Comparison of ENCODE assay signal across 1 cellular context in the genomic region with DNA sequence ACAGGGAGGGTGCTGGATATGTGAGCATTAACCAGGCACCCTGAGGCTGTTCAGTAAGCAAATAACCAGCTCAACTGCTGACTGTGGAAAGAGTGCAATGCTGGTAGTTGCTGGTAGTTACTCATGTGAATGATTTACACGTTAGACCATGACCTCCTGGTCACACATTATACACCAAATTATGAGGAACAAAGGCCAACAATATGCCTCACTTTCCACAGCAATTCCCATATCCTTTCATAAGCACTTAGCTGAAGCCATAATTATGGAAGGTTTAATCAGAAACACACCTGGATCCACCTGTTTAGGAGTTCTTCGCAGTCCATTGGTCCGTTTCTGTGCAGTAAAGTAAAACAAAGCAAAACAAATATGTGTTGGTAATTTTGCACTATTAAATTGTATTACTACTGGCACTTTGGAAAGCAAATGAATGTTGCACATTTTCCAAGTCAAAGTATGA.
TF ChIP-seq lines count a peak whose summit lies in the region.

No MANE protein-coding gene starts in this region.

TF ChIP-seq in HepG2, 621 proteins besides CTCF, POLR2A, EP300 and RAD21 (continued from another document and continues in another):
- TF ChIP-seq, protein P1, sequence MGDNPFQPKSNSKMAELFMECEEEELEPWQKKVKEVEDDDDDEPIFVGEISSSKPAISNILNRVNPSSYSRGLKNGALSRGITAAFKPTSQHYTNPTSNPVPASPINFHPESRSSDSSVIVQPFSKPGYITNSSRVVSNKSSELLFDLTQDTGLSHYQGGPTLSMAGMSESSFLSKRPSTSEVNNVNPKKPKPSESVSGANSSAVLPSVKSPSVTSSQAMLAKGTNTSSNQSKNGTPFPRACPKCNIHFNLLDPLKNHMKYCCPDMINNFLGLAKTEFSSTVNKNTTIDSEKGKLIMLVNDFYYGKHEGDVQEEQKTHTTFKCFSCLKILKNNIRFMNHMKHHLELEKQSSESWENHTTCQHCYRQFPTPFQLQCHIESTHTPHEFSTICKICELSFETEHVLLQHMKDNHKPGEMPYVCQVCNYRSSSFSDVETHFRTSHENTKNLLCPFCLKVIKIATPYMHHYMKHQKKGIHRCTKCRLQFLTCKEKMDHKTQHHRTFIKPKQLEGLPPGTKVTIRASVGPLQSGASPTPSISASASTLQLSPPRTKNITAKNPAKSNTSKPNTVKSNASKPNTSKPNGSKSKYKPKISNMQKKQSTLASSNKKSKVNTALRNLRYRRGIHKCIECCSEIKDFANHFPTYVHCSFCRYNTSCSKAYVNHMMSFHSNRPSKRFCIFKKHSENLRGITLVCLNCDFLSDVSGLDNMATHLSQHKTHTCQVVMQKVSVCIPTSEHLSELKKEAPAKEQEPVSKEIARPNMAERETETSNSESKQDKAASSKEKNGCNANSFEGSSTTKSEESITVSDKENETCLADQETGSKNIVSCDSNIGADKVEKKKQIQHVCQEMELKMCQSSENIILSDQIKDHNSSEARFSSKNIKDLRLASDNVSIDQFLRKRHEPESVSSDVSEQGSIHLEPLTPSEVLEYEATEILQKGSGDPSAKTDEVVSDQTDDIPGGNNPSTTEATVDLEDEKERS (CRISPR knock-in tag; IDR thresholded peaks at IDR 0.05): 0 out of 2 replicates have a peak, but pooled peaks have one; percentile 52
- TF ChIP-seq ETV6 (CRISPR knock-in tag; conservative IDR thresholded peaks at IDR 0.05) (0 out of 2 replicates have a peak, but pooled peaks have one; percentile 27), YEATS4 (CRISPR knock-in tag; IDR thresholded peaks at IDR 0.05; ENCODE audit: borderline replicate concordance) (no peak; the same call in 1 of the 2 replicates), EHMT2 (IDR thresholded peaks at IDR 0.05; ENCODE audit: borderline replicate concordance, low read depth, low read length) (no peak; the same call in 1 of the 2 replicates), FOSL2 (CRISPR knock-in tag; IDR thresholded peaks at IDR 0.05) (peak; percentile 67), TEAD3 (CRISPR knock-in tag; optimal IDR thresholded peaks at IDR 0.05; ENCODE audit: borderline replicate concordance) (peak; percentile 48), NAIF1 (CRISPR knock-in tag; IDR thresholded peaks at IDR 0.05; ENCODE audit: borderline replicate concordance) (no peak), MIXL1 (CRISPR knock-in tag; IDR thresholded peaks at IDR 0.05) (peak; percentile 85; the same call in 1 of the 2 replicates), ZNF143 (CRISPR knock-in tag; IDR thresholded peaks at IDR 0.05) (no peak), ZNF652 (CRISPR knock-in tag; IDR thresholded peaks at IDR 0.05; ENCODE audit: borderline replicate concordance, low read depth) (peak; percentile 68; the same call in 1 of the 2 replicates), SP5 (CRISPR knock-in tag; IDR thresholded peaks at IDR 0.05; ENCODE audit: borderline replicate concordance, low read depth) (no peak), FOXP1 (IDR thresholded peaks at IDR 0.05) (no peak), FOXP1 (CRISPR knock-in tag; IDR thresholded peaks at IDR 0.05) (peak; percentile 62; the same call in 1 of the 2 replicates), ISL2 (CRISPR knock-in tag; IDR thresholded peaks at IDR 0.05) (peak; percentile 65), POGZ (CRISPR knock-in tag; IDR thresholded peaks at IDR 0.05) (peak; percentile 85), ZBTB7A (CRISPR knock-in tag; IDR thresholded peaks at IDR 0.05) (no peak), ZMYM3 (CRISPR knock-in tag; IDR thresholded peaks at IDR 0.05) (peak; percentile 45; the same call in 1 of the 2 replicates), CREB1 (IDR thresholded peaks at IDR 0.05) (no peak), CREB1 (CRISPR knock-in tag; IDR thresholded peaks at IDR 0.05) (peak; percentile 55; the same call in 1 of the 2 replicates), ZSCAN9 (CRISPR knock-in tag; IDR thresholded peaks at IDR 0.05; ENCODE audit: borderline replicate concordance) (0 out of 2 replicates have a peak, but pooled peaks have one; percentile 19), ELF4 (CRISPR knock-in tag; IDR thresholded peaks at IDR 0.05; ENCODE audit: borderline replicate concordance) (0 out of 2 replicates have a peak, but pooled peaks have one; percentile 28), ZNF878 (CRISPR knock-in tag; IDR thresholded peaks at IDR 0.05) (no peak), SIX4 (CRISPR knock-in tag; IDR thresholded peaks at IDR 0.05) (peak; percentile 35; the same call in 1 of the 2 replicates), STAG1 (CRISPR knock-in tag; IDR thresholded peaks at IDR 0.05) (peak; percentile 26; the same call in 1 of the 2 replicates), GATAD2A (CRISPR knock-in tag; IDR thresholded peaks at IDR 0.05) (peak; percentile 79), KDM4B (CRISPR knock-in tag; IDR thresholded peaks at IDR 0.05) (no peak)
- TF ChIP-seq, protein P2, sequence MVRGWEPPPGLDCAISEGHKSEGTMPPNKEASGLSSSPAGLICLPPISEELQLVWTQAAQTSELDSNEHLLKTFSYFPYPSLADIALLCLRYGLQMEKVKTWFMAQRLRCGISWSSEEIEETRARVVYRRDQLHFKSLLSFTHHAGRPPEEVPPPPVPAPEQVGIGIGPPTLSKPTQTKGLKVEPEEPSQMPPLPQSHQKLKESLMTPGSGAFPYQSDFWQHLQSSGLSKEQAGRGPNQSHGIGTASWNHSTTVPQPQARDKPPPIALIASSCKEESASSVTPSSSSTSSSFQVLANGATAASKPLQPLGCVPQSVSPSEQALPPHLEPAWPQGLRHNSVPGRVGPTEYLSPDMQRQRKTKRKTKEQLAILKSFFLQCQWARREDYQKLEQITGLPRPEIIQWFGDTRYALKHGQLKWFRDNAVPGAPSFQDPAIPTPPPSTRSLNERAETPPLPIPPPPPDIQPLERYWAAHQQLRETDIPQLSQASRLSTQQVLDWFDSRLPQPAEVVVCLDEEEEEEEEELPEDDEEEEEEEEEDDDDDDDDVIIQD (CRISPR knock-in tag; IDR thresholded peaks at IDR 0.05; ENCODE audit: low read depth): peak; percentile 58; the same call in 1 of the 2 replicates
- TF ChIP-seq, protein P3, sequence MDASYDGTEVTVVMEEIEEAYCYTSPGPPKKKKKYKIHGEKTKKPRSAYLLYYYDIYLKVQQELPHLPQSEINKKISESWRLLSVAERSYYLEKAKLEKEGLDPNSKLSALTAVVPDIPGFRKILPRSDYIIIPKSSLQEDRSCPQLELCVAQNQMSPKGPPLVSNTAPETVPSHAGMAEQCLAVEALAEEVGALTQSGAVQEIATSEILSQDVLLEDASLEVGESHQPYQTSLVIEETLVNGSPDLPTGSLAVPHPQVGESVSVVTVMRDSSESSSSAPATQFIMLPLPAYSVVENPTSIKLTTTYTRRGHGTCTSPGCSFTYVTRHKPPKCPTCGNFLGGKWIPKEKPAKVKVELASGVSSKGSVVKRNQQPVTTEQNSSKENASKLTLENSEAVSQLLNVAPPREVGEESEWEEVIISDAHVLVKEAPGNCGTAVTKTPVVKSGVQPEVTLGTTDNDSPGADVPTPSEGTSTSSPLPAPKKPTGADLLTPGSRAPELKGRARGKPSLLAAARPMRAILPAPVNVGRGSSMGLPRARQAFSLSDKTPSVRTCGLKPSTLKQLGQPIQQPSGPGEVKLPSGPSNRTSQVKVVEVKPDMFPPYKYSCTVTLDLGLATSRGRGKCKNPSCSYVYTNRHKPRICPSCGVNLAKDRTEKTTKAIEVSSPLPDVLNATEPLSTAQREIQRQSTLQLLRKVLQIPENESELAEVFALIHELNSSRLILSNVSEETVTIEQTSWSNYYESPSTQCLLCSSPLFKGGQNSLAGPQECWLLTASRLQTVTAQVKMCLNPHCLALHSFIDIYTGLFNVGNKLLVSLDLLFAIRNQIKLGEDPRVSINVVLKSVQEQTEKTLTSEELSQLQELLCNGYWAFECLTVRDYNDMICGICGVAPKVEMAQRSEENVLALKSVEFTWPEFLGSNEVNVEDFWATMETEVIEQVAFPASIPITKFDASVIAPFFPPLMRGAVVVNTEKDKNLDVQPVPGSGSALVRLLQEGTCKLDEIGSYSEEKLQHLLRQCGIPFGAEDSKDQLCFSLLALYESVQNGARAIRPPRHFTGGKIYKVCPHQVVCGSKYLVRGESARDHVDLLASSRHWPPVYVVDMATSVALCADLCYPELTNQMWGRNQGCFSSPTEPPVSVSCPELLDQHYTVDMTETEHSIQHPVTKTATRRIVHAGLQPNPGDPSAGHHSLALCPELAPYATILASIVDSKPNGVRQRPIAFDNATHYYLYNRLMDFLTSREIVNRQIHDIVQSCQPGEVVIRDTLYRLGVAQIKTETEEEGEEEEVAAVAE (CRISPR knock-in tag; IDR thresholded peaks at IDR 0.05; ENCODE audit: borderline replicate concordance): no peak
- TF ChIP-seq, protein P4, sequence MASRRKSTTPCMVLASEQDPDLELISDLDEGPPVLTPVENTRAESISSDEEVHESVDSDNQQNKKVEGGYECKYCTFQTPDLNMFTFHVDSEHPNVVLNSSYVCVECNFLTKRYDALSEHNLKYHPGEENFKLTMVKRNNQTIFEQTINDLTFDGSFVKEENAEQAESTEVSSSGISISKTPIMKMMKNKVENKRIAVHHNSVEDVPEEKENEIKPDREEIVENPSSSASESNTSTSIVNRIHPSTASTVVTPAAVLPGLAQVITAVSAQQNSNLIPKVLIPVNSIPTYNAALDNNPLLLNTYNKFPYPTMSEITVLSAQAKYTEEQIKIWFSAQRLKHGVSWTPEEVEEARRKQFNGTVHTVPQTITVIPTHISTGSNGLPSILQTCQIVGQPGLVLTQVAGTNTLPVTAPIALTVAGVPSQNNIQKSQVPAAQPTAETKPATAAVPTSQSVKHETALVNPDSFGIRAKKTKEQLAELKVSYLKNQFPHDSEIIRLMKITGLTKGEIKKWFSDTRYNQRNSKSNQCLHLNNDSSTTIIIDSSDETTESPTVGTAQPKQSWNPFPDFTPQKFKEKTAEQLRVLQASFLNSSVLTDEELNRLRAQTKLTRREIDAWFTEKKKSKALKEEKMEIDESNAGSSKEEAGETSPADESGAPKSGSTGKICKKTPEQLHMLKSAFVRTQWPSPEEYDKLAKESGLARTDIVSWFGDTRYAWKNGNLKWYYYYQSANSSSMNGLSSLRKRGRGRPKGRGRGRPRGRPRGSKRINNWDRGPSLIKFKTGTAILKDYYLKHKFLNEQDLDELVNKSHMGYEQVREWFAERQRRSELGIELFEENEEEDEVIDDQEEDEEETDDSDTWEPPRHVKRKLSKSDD (CRISPR knock-in tag; IDR thresholded peaks at IDR 0.05; ENCODE audit: low read depth): no peak
- TF ChIP-seq, protein P5, sequence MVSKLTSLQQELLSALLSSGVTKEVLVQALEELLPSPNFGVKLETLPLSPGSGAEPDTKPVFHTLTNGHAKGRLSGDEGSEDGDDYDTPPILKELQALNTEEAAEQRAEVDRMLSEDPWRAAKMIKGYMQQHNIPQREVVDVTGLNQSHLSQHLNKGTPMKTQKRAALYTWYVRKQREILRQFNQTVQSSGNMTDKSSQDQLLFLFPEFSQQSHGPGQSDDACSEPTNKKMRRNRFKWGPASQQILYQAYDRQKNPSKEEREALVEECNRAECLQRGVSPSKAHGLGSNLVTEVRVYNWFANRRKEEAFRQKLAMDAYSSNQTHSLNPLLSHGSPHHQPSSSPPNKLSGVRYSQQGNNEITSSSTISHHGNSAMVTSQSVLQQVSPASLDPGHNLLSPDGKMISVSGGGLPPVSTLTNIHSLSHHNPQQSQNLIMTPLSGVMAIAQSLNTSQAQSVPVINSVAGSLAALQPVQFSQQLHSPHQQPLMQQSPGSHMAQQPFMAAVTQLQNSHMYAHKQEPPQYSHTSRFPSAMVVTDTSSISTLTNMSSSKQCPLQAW (CRISPR knock-in tag; IDR thresholded peaks at IDR 0.05): peak; percentile 90
- TF ChIP-seq, protein P6, sequence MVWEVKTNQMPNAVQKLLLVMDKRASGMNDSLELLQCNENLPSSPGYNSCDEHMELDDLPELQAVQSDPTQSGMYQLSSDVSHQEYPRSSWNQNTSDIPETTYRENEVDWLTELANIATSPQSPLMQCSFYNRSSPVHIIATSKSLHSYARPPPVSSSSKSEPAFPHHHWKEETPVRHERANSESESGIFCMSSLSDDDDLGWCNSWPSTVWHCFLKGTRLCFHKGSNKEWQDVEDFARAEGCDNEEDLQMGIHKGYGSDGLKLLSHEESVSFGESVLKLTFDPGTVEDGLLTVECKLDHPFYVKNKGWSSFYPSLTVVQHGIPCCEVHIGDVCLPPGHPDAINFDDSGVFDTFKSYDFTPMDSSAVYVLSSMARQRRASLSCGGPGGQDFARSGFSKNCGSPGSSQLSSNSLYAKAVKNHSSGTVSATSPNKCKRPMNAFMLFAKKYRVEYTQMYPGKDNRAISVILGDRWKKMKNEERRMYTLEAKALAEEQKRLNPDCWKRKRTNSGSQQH (CRISPR knock-in tag; IDR thresholded peaks at IDR 0.05; ENCODE audit: low read depth): no peak
- TF ChIP-seq, protein P7, sequence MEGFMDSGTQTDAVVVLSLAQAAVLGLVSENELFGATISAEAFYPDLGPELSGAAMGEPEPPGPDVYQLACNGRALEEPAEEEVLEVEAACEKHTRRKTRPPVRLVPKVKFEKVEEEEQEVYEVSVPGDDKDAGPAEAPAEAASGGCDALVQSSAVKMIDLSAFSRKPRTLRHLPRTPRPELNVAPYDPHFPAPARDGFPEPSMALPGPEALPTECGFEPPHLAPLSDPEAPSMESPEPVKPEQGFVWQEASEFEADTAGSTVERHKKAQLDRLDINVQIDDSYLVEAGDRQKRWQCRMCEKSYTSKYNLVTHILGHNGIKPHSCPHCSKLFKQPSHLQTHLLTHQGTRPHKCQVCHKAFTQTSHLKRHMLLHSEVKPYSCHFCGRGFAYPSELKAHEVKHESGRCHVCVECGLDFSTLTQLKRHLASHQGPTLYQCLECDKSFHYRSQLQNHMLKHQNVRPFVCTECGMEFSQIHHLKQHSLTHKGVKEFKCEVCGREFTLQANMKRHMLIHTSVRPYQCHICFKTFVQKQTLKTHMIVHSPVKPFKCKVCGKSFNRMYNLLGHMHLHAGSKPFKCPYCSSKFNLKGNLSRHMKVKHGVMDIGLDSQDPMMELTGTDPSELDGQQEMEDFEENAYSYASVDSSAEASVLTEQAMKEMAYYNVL (CRISPR knock-in tag; IDR thresholded peaks at IDR 0.05; ENCODE audit: borderline replicate concordance): peak; percentile 50; the same call in 1 of the 2 replicates
- TF ChIP-seq, protein P8, sequence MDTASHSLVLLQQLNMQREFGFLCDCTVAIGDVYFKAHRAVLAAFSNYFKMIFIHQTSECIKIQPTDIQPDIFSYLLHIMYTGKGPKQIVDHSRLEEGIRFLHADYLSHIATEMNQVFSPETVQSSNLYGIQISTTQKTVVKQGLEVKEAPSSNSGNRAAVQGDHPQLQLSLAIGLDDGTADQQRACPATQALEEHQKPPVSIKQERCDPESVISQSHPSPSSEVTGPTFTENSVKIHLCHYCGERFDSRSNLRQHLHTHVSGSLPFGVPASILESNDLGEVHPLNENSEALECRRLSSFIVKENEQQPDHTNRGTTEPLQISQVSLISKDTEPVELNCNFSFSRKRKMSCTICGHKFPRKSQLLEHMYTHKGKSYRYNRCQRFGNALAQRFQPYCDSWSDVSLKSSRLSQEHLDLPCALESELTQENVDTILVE (CRISPR knock-in tag; IDR thresholded peaks at IDR 0.05): no peak
- TF ChIP-seq, protein P9, sequence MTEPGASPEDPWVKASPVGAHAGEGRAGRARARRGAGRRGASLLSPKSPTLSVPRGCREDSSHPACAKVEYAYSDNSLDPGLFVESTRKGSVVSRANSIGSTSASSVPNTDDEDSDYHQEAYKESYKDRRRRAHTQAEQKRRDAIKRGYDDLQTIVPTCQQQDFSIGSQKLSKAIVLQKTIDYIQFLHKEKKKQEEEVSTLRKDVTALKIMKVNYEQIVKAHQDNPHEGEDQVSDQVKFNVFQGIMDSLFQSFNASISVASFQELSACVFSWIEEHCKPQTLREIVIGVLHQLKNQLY (CRISPR knock-in tag; IDR thresholded peaks at IDR 0.05): peak; percentile 20; the same call in 1 of the 2 replicates
- TF ChIP-seq, protein P10, sequence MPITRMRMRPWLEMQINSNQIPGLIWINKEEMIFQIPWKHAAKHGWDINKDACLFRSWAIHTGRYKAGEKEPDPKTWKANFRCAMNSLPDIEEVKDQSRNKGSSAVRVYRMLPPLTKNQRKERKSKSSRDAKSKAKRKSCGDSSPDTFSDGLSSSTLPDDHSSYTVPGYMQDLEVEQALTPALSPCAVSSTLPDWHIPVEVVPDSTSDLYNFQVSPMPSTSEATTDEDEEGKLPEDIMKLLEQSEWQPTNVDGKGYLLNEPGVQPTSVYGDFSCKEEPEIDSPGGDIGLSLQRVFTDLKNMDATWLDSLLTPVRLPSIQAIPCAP (CRISPR knock-in tag; IDR thresholded peaks at IDR 0.05; ENCODE audit: low read depth): no peak
